Comparison of ENCODE assay signal across 22 cellular contexts in the genomic region with DNA sequence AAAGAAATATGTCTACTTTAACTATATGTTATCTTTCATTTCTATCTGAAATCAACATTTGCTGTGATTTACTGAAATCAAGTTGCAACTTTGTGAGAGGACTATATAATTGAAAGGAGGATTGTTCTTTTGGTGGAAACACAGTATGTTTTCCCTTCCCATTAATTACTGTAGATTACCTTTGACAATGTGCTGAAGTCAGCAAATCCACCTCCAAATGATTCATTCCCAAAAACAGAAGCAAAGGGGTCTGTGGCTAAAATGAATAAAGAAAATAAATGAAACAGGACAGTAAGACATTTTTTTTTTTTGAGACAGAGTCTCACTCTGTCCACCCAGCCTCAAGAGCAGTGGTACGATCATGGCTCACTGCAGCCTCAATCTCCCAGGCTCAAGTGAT. TPM values are rescaled to one million over a fixed set of nuclear protein-coding genes. Genes with fewer than 3 reads are reported as not detected.
"Had no signal": no experiment of that assay in that cellular context is flagged by ENCODE, and none has a peak within 500 bp of the region (broad histone marks: within the 10 kb centered on the region; RNA-seq: fewer than 3 reads in every experiment).

No MANE protein-coding gene starts in this region.

- H3K4me2 ChIP-seq: hepatocyte had no signal

- H3K27ac ChIP-seq: coronary artery, dorsolateral prefrontal cortex, esophagus muscularis mucosa, foreskin keratinocyte, gastroesophageal sphincter, heart left ventricle, hepatocyte, left lung, lower lobe of right lung had no signal

- H3K9me3 ChIP-seq: esophagus muscularis mucosa, gastroesophageal sphincter, heart left ventricle, left lung, lower lobe of right lung had no signal

- FAIRE-seq: colon, endothelial cell of umbilical vein, frontal cortex, kidney had no signal

- ATAC-seq: foreskin keratinocyte, gastroesophageal sphincter, heart left ventricle, left lung, left ventricle myocardium superior, lower lobe of right lung had no signal

- H3K27me3 ChIP-seq: dorsolateral prefrontal cortex, esophagus muscularis mucosa, foreskin keratinocyte, gastroesophageal sphincter, heart left ventricle, hepatocyte, left lung had no signal

- H3K4me3 ChIP-seq: coronary artery, dorsolateral prefrontal cortex, esophagus muscularis mucosa, gastroesophageal sphincter, heart left ventricle, hepatocyte, left lung, lower lobe of right lung had no signal

- H3K4me1 ChIP-seq: esophagus muscularis mucosa, foreskin keratinocyte, gastroesophageal sphincter, heart left ventricle, left lung, lower lobe of right lung had no signal

- H3K79me2 ChIP-seq: hepatocyte had no signal

- DNase-seq: dermis blood vessel endothelial cell; dorsolateral prefrontal cortex; effector CD4-positive, alpha-beta T cell; foreskin keratinocyte; heart left ventricle; hypothalamus; immature natural killer cell; islet precursor cell; kidney; kidney glomerular epithelial cell; left lung; left ventricle myocardium superior; lower lobe of right lung; mesenchymal stem cell; naive B cell had no signal

- H2AFZ ChIP-seq: hepatocyte had no signal

RNA-seq across cellular contexts. Expression of a gene that starts 35.4 kb away (rescaled TPM):
- polyA plus RNA-seq: immature natural killer cell had no signal
